Comparison of ENCODE assay signal across 29 cellular contexts in genomic region chr2:17179145-17179808, GRCh38.
"Had no signal": no experiment of that assay in that cellular context is flagged by ENCODE, and none has a peak within 500 bp of the region (broad histone marks: within the 10 kb centered on the region; RNA-seq: fewer than 3 reads in every experiment).

No MANE protein-coding gene starts in this region.

- H3K4me1 ChIP-seq: neural progenitor cell, parathyroid adenoma, psoas muscle, spleen, suprapubic skin, thyroid gland, tibial nerve, upper lobe of right lung, uterus had no signal

- H3K4me3 ChIP-seq: neural progenitor cell, ovary, psoas muscle, skin epidermis, smooth muscle cell, spleen, suprapubic skin, thoracic aorta, thyroid gland, tibial nerve, upper lobe of right lung, uterus had no signal

- H3K79me2 ChIP-seq: parathyroid adenoma had no signal

- H2AFZ ChIP-seq: neural progenitor cell, parathyroid adenoma had no signal

- DNase-seq: naive thymus-derived CD4-positive, alpha-beta T cell; natural killer cell; occipital lobe; ovary; posterior cingulate gyrus; psoas muscle; right cardiac atrium; spleen; stimulated activated CD4-positive, alpha-beta T cell treated with anti-CD3 and anti-CD28 coated beads, Interleukin-12 subunit alpha, Interleukin-12 subunit beta, amount 100 ng/mL, for 4 hours; stimulated activated CD4-positive, alpha-beta T cell treated with anti-CD3 and anti-CD28 coated beads, Interleukin-1b, Interleukin-23, amount 100 ng/mL, for 48 hours; stimulated activated CD4-positive, alpha-beta T cell treated with anti-CD3 and anti-CD28 coated beads, Interleukin-4, amount 100 ng/mL, for 1 hour; stimulated activated CD4-positive, alpha-beta T cell treated with anti-CD3 and anti-CD28 coated beads, Interleukin-4, amount 100 ng/mL, for 4 hours; stimulated activated CD8-positive, alpha-beta memory T cell treated with anti-CD3 and anti-CD28 coated beads, Interleukin-4, amount 100 ng/mL, for 48 hours; stimulated activated naive CD4-positive, alpha-beta T cell; stimulated activated naive CD8-positive, alpha-beta T cell treated with anti-CD3 and anti-CD28 coated beads, Interleukin-15, amount 100 ng/mL, for 72 hours; stimulated activated naive CD8-positive, alpha-beta T cell treated with anti-CD3 and anti-CD28 coated beads, Interleukin-15, Interleukin-2, amounts not matched to agents 100 U/mL and 50 U/mL, for 24 hours; substantia nigra; thyroid gland; upper lobe of right lung; uterus had no signal

- ATAC-seq: naive thymus-derived CD4-positive, alpha-beta T cell; natural killer cell; psoas muscle; right cardiac atrium; sciatic nerve; stimulated activated memory B cell treated with anti-CD40 and anti-IgM and Interleukin-4, amounts not matched to agents 10 μg/mL and 1 μg/mL and 100 μg/mL, for 72 hours; stimulated activated naive CD8-positive, alpha-beta T cell treated with anti-CD3 and anti-CD28 coated beads, Interleukin-15, amount 100 ng/mL, for 72 hours; stimulated activated naive CD8-positive, alpha-beta T cell treated with anti-CD3 and anti-CD28 coated beads, Interleukin-15, Interleukin-2, amounts not matched to agents 100 U/mL and 50 U/mL, for 24 hours; upper lobe of right lung had no signal

- H3K36me3 ChIP-seq: neural progenitor cell, ovary, spleen, suprapubic skin, thoracic aorta, thyroid gland, tibial nerve, upper lobe of right lung, uterus had no signal

- H3K27ac ChIP-seq: neural progenitor cell, ovary, parathyroid adenoma, psoas muscle, skin epidermis, spleen, suprapubic skin, thoracic aorta, thyroid gland, tibial nerve, upper lobe of right lung, uterus had no signal

- H3K27me3 ChIP-seq: neural progenitor cell, ovary, spleen, suprapubic skin, thyroid gland, tibial nerve, upper lobe of right lung, uterus had no signal

- H3K9me3 ChIP-seq: ovary, psoas muscle, spleen, suprapubic skin, thoracic aorta, thyroid gland, tibial nerve, upper lobe of right lung, uterus had no signal

- H3K4me2 ChIP-seq: neural progenitor cell, smooth muscle cell had no signal

- H3K9ac ChIP-seq: neural progenitor cell, parathyroid adenoma had no signal
